Comparison of ENCODE assay signal across 8 cellular contexts in genomic region chr2:168758970-168759820, GRCh38. TPM values are rescaled to one million over a fixed set of nuclear protein-coding genes. Genes with fewer than 3 reads are reported as not detected.
DNase-seq lines count a peak whose midpoint lies in the region; ATAC-seq, FAIRE-seq and TF ChIP-seq lines count a peak whose summit lies in the region.

No MANE protein-coding gene starts in this region.

- CTCF ChIA-PET in A549 (lab: Yijun Ruan, JAX), result interaction anchor here (0.6 to 5.6 kb wide), 16 partner anchors 13 to 603 kb away, joined by 3 to 47 read pairs (median 3); no protein-coding TSS in a partner anchor
- CTCF ChIA-PET in endothelial cell of umbilical vein (lab: Charles Lee), result interaction anchor here (0.6 to 3.8 kb wide), 15 partner anchors 9 to 640 kb away, joined by 3 to 107 read pairs (median 4); no protein-coding TSS in a partner anchor
- CTCF ChIA-PET in naive thymus-derived CD4-positive, alpha-beta T cell (lab: Charles Lee), result interaction anchor here (0.7 to 2.8 kb wide), 9 partner anchors 11 to 415 kb away, joined by 3 to 27 read pairs (median 3); no protein-coding TSS in a partner anchor

- H4K20me1 ChIP-seq in MM.1S (ENCODE audit: insufficient read depth, low read length) (no peaks in the 10 kb centered on the region), endothelial cell of umbilical vein (replicated peaks; ENCODE audit: control insufficient read depth, extremely low read depth, insufficient read depth, low read length) (no peaks in the 10 kb centered on the region)

- H2AFZ ChIP-seq in MM.1S (ENCODE audit: low read length) (no peak overlapping the region), endothelial cell of umbilical vein (ENCODE audit: low read depth, low read length) (no peak overlapping the region)

- H3K4me3 ChIP-seq in A549 (no peak overlapping the region), H7 (ENCODE audit: insufficient read depth, low read depth, low read length) (no peak overlapping the region), MM.1S (ENCODE audit: low read length) (no peak overlapping the region), endothelial cell of umbilical vein (replicated peaks in 1 of 3; ENCODE audit: insufficient read depth in 1 of 3, low read depth in 1 of 3, low read length in 3 of 3) (no peak overlapping the region)
- H3K4me3 ChIP-seq in naive thymus-derived CD4-positive, alpha-beta T cell (ENCODE audit: low read length), result no peak overlapping the region

- H3K36me3 ChIP-seq in H7 (replicated peaks; ENCODE audit: control insufficient read depth, insufficient read depth, low read length), result no peaks in the 10 kb centered on the region
- no peaks in the 10 kb centered on the region for H3K36me3 ChIP-seq in MM.1S (replicated peaks; ENCODE audit: insufficient read depth, low read length)
- no peaks in the 10 kb centered on the region for H3K36me3 ChIP-seq in endothelial cell of umbilical vein (ENCODE audit: control insufficient read depth in 2 of 2, extremely low read depth in 1 of 2, insufficient read depth in 2 of 2, low read length in 2 of 2)
- no peaks in the 10 kb centered on the region for H3K36me3 ChIP-seq in naive thymus-derived CD4-positive, alpha-beta T cell (ENCODE audit: control insufficient read depth in 2 of 3, insufficient read depth in 3 of 3, low read length in 3 of 3)

- TF ChIP-seq POLR2A in A549 (IDR thresholded peaks at IDR 0.05; ENCODE audit: low read length) (no peak), endothelial cell of umbilical vein (IDR thresholded peaks at IDR 0.05; ENCODE audit: low read depth, low read length) (no peak)

- dilution Hi-C loops in endothelial cell of umbilical vein (cut with MboI; ENCODE audit: extremely low pct_ligation_motif_present, low sequenced_read_pairs), result no loop called here

- H3K9me3 ChIP-seq in A549 (no peaks in the 10 kb centered on the region), MM.1S (replicated peaks; ENCODE audit: insufficient read depth, low read length) (no peaks in the 10 kb centered on the region), endothelial cell of umbilical vein (replicated peaks; ENCODE audit: control insufficient read depth, insufficient read depth, low read length) (no peaks in the 10 kb centered on the region)
- H3K9me3 ChIP-seq in naive thymus-derived CD4-positive, alpha-beta T cell (ENCODE audit: control insufficient read depth in 2 of 3, low read length in 3 of 3), result no peaks in the 10 kb centered on the region

- H3K36me3 Mint-ChIP-seq in naive thymus-derived CD4-positive, alpha-beta T cell, result peaks cover 0 to 30% (median 6%) of the 10 kb centered on the region in 5 donors

- H3K79me2 ChIP-seq in MM.1S (ENCODE audit: low read length) (no peaks in the 10 kb centered on the region), endothelial cell of umbilical vein (ENCODE audit: control insufficient read depth, insufficient read depth, low read length) (no peaks in the 10 kb centered on the region)

- intact Hi-C loops in endothelial cell of umbilical vein (cut with micrococcal nuclease), result loop anchor here (1.0 to 5.0 kb wide), 4 partner anchors 52 to 413 kb away; partner anchors contain the start of gene CERS6
- intact Hi-C loops in naive thymus-derived CD4-positive, alpha-beta T cell (cut with micrococcal nuclease), result loop anchor here (1.0 to 10.0 kb wide), 9 partner anchors 46 to 623 kb away; partner anchors contain the start of gene CERS6 (in 2 of the 2)

- POLR2A ChIA-PET in A549 (lab: Yijun Ruan, JAX), result no interaction called here
- POLR2A ChIA-PET in endothelial cell of umbilical vein (lab: Charles Lee), result no interaction called here
- POLR2A ChIA-PET in naive thymus-derived CD4-positive, alpha-beta T cell (lab: Charles Lee), result interaction anchor here (0.8 kb wide), 1 partner anchor 412 kb away, joined by 3 read pairs; no protein-coding TSS in a partner anchor

- no TSS peak for BruUV-seq in endothelial cell of umbilical vein (replicated peaks; lab: Mats Ljungman, UMichigan)

- H3K4me1 ChIP-seq in A549, result no peaks in the 10 kb centered on the region
- H3K4me1 ChIP-seq in MM.1S (ENCODE audit: low read length), result no peaks in the 10 kb centered on the region
- H3K4me1 ChIP-seq in endothelial cell of umbilical vein (ENCODE audit: control insufficient read depth, extremely low read depth, insufficient read depth, low read length), result peaks cover 14% of the 10 kb centered on the region
- peaks cover 21 to 42% of the 10 kb centered on the region in 2 donors for H3K4me1 ChIP-seq in naive thymus-derived CD4-positive, alpha-beta T cell (ENCODE audit: control insufficient read depth in 2 of 2, insufficient read depth in 2 of 2, low read length in 2 of 2)

- WGBS in A549 (ENCODE audit: missing lambda C conversion rate), result 5% methylated on average over 3 of the region's 3 CpGs

- H3K4me2 ChIP-seq in A549 (no peak overlapping the region), MM.1S (ENCODE audit: low read depth, low read length) (no peak overlapping the region), endothelial cell of umbilical vein (ENCODE audit: insufficient read depth, low read length) (no peak overlapping the region)

- no peaks in the 10 kb centered on the region for H3K9me3 Mint-ChIP-seq in naive thymus-derived CD4-positive, alpha-beta T cell

- H3K9me1 ChIP-seq in endothelial cell of umbilical vein (replicated peaks; ENCODE audit: control insufficient read depth, extremely low read depth, insufficient read depth, low read length), result no peaks in the 10 kb centered on the region

- FAIRE-seq in A549 (lab: Jason Lieb, UNC) (no peak), endothelial cell of umbilical vein (lab: Jason Lieb, UNC) (peak; percentile 85)

- H3K4me1 Mint-ChIP-seq in naive thymus-derived CD4-positive, alpha-beta T cell, result peaks cover 21 to 52% (median 48%) of the 10 kb centered on the region in 7 donors

- no peak for TF ChIP-seq EP300 in A549 (IDR thresholded peaks at IDR 0.05)

- H3K27me3 Mint-ChIP-seq in naive thymus-derived CD4-positive, alpha-beta T cell, result no peaks in the 10 kb centered on the region

- no peak overlapping the region for H3K4me3 Mint-ChIP-seq in naive thymus-derived CD4-positive, alpha-beta T cell

- no peaks in the 10 kb centered on the region for H3K9me2 ChIP-seq in MM.1S (replicated peaks; ENCODE audit: insufficient read depth, low read length)

- TF ChIP-seq CTCF in A549 (IDR thresholded peaks at IDR 0.05) (peak; percentile 82), MM.1S (IDR thresholded peaks at IDR 0.05; ENCODE audit: low read length) (peak; percentile 57), endothelial cell of umbilical vein (IDR thresholded peaks at IDR 0.05; ENCODE audit: extremely low read depth in 1 of 2, insufficient read depth in 1 of 2, low read depth in 1 of 2, low read length in 2 of 2) (peak; percentile 40 to 62)

- ATAC-seq in A549 (peak; percentile 94 to 98), SK-N-SH treated with all-trans-retinoic acid at 6 μM for 48 hours (peak; percentile 99)
- ATAC-seq in naive thymus-derived CD4-positive, alpha-beta T cell, result peak; percentile 87

- peak; percentile 75 to 79 for TF ChIP-seq RAD21 in A549 (conservative IDR thresholded peaks at IDR 0.05 in 1 of 2, IDR thresholded peaks at IDR 0.05 in 1 of 2)

- H3K27me3 ChIP-seq in H7 (ENCODE audit: control insufficient read depth, insufficient read depth, low read length) (no peaks in the 10 kb centered on the region), MM.1S (replicated peaks; ENCODE audit: insufficient read depth, low read length) (no peaks in the 10 kb centered on the region), endothelial cell of umbilical vein (ENCODE audit: control insufficient read depth in 2 of 2, insufficient read depth in 2 of 2, low read length in 2 of 2) (no peaks in the 10 kb centered on the region)
- H3K27me3 ChIP-seq in naive thymus-derived CD4-positive, alpha-beta T cell (ENCODE audit: control insufficient read depth in 2 of 2, insufficient read depth in 2 of 2, low read length in 2 of 2), result no peaks in the 10 kb centered on the region

- DNase-seq in A549 (ENCODE audit: low read depth in 1 of 2, low spot score in 1 of 2), result peak; percentile 37 to 67
- peak; percentile 1 for DNase-seq in GF-D8 (lab: John Stamatoyannopoulos, UW)
- DNase-seq in H7, result peak; percentile 48
- DNase-seq in MM.1S, result peak; percentile 51
- peak; percentile 58 for DNase-seq in endothelial cell of umbilical vein (ENCODE audit: low read depth, low spot score)
- DNase-seq in naive thymus-derived CD4-positive, alpha-beta T cell, result peak in 7 of 9 donors; percentile 12 to 53 (median 45)
- no peak for DNase-seq in NK-92 treated with Interleukin-12 subunit alpha and Interleukin-12 subunit beta, amount 100 ng/mL, for 24 hours (lab: John Stamatoyannopoulos, UW)

- peak overlapping the region in 1 of 9 donors; percentile 14 for H3K27ac Mint-ChIP-seq in naive thymus-derived CD4-positive, alpha-beta T cell

- no peak overlapping the region for H3K9ac ChIP-seq in MM.1S (ENCODE audit: low read length)
- H3K9ac ChIP-seq in endothelial cell of umbilical vein (replicated peaks; ENCODE audit: extremely low read depth, insufficient read depth, low read length), result no peak overlapping the region

- H3K27ac ChIP-seq in A549 (no peak overlapping the region), MM.1S (ENCODE audit: low read length) (no peak overlapping the region), endothelial cell of umbilical vein (ENCODE audit: insufficient read depth, low read depth, low read length) (no peak overlapping the region)
- no peak overlapping the region for H3K27ac ChIP-seq in naive thymus-derived CD4-positive, alpha-beta T cell (ENCODE audit: low read depth, low read length)

- H3F3A ChIP-seq in MM.1S (ENCODE audit: insufficient read depth, low read length), result no peaks in the 10 kb centered on the region

TF ChIP-seq in SK-N-SH treated with all-trans-retinoic acid at 6 μM for 48 hours, 23 proteins besides CTCF, POLR2A, EP300 and RAD21 (continues in another document):
- no peak for TF ChIP-seq RARB (CRISPR knock-in tag; IDR thresholded peaks at IDR 0.05)

RNA-seq across cellular contexts. Expression of gene NOSTRIN, which starts 43.2 kb away (rescaled TPM):
- polyA plus RNA-seq in A549 (2011; rRNA removed) (9.7 and 11.7 TPM in 2 replicates), A549 (2017; fragmentation: RNase III; extraction: RNeasy Plus Mini Kit Qiagen cat#74134 plus additional on column Dnase treatment) (1.9 to 2.8 TPM (median 2.5 TPM) in 3 replicates), endothelial cell of umbilical vein (0.03 TPM in 1 of 2 replicates, not detected in the other)
- polyA plus RNA-seq in A549 (2012; cell fraction: cytosol; rRNA removed), result 0.29 and 0.36 TPM in 2 replicates
- polyA plus RNA-seq in A549 (2012; cell fraction: nucleus; rRNA removed), result 0.28 and 0.54 TPM in 2 replicates
- 11.2 and 14.7 TPM in 2 replicates for polyA minus RNA-seq in A549 (2011; rRNA and poly(A)+ RNA removed)
- total RNA-seq in H7 (2014; rRNA removed; shearing (Covaris generic)), result not detected in 2 replicates
- 0.75 TPM in 1 of 2 replicates, not detected in the other for total RNA-seq in endothelial cell of umbilical vein
- 0.03 and 0.08 TPM in 2 replicates for polyA plus RNA-seq in endothelial cell of umbilical vein (2011; cell fraction: cytosol; rRNA removed)
- 0.10 and 0.40 TPM in 2 replicates for polyA plus RNA-seq in endothelial cell of umbilical vein (2011; cell fraction: nucleus; rRNA removed)
- polyA plus RNA-seq in endothelial cell of umbilical vein (2012), result 0.37 and 0.40 TPM in 2 replicates
- not detected in 2 replicates for polyA minus RNA-seq in endothelial cell of umbilical vein
- polyA minus RNA-seq in endothelial cell of umbilical vein (2011; cell fraction: cytosol; rRNA and poly(A)+ RNA removed), result 0.61 TPM
- polyA minus RNA-seq in endothelial cell of umbilical vein (2011; cell fraction: nucleus; rRNA and poly(A)+ RNA removed), result 0.96 and 2.0 TPM in 2 replicates
- under 1 TPM in 2 of 5 experiments, not detected in 3; 0.32 to 0.73 TPM for total RNA-seq in naive thymus-derived CD4-positive, alpha-beta T cell
- polyA plus RNA-seq in naive thymus-derived CD4-positive, alpha-beta T cell, result not detected
